In the genomic region with DNA sequence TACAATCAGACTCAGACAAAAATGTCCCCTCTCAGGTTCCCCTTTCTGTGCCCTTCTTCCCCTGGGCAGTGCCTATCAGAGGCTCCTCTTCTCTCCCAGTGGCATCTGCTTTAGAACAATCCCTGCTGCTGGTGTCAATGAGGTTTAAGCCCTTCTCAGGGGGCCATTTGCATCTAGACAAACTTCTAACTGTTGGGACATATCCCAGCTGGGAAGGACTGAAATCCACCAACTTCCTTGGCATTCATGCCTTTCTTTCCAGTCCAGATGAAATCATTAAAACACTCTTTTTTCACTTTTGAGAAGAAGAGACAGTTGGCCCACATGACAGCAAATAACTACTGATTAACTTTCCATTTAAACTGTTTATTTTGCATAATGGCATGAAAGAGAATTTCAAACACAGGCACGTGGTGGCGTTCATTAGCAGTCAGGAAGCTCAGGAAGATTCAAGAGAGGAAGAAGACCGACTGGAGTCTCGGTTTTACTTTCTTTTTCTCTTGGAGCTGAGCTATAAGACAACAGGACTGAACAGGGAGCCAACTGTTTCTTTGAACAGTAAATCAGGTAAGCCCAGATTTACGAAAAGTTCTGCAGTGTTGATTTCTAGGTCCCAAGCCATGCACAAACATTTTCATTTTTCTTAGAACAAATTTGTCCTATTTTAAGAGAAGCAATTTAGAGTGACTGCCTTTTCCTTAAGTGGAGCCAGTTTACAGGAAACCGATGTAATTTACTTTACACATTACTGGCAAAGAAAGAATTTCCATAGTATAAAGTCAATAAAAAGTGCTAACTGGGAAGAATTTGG, we compare ENCODE assay signal across 1 cellular context.
TF ChIP-seq lines count a peak whose summit lies in the region.

Gene GIMAP2 (plus strand): TSS at position 488 of the 811 bp plus-strand sequence. CDS start 1,354 bp downstream, outside the sequence.

TF ChIP-seq in H1, 55 proteins besides CTCF, POLR2A, EP300 and RAD21 (continued from another document):
- no peak for TF ChIP-seq SP2 (IDR thresholded peaks at IDR 0.05; ENCODE audit: low read length)
- TF ChIP-seq JUND (IDR thresholded peaks at IDR 0.05; ENCODE audit: low read length) = no peak
- TF ChIP-seq SIX5 (IDR thresholded peaks at IDR 0.05; ENCODE audit: low read depth, low read length) = no peak
- TF ChIP-seq BACH1 (IDR thresholded peaks at IDR 0.05; ENCODE audit: low read length) = no peak
- TF ChIP-seq RXRA (IDR thresholded peaks at IDR 0.05; ENCODE audit: insufficient read depth, low read depth, low read length) = no peak
